Comparison of ENCODE assay signal across 8 cellular contexts in the genomic region with DNA sequence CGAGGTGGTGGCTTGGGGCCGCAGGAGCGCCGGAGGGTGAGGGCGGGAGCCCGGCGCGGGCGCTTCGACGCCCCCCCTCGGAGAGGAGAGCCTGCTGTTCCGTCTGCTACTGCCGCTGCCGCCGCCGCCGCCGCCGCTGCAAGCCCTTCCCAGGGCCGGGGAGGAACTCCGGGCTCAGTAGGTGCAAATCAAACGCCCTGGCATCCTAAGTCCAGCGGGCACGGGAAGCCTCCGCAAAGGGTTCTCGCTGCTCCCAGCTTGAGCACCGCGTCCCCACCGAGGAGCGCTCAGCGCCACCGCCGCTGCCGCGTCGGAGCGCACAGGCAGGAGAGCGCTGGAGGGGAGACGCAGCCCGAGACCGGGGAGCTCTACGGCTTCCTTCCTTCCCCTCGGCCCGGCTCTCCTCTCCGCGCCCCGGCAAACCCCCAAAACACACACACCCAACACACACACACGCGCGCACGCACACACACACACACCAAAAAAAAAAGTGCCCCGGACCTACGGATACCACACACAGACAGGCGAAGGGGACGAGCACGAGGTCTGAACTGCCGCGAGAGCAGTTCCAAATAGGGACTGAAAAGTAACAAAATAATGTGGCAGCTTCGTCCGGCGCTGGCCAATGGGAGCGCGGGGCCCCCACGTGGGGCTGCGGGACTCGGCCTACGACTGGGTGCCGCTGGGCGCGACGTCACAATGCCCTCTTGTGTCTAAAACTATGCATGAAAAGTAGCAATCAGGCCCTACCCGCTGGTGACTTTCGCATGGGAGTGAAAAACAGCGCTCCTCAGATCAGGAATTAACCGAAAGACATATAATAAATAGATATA. TPM values are rescaled to one million over a fixed set of nuclear protein-coding genes. Genes with fewer than 3 reads are reported as not detected.
DNase-seq lines count a peak whose midpoint lies in the region; TF ChIP-seq lines count a peak whose summit lies in the region.

Gene TLE3 (minus strand): TSS at position 581 of the 833 bp plus-strand sequence. CDS start 1,119 bp downstream, outside the sequence.

- H2BK5ac ChIP-seq in H9 (ENCODE audit: insufficient read length, low read length) = no peak within 1 kb of the TSS

- H3K9me3 ChIP-seq in H9 (ENCODE audit: control insufficient read depth, low read depth, low read length) (no peaks in the 10 kb centered on the region), MG63 (no peaks in the 10 kb centered on the region)

- H3K14ac ChIP-seq in H9 (ENCODE audit: insufficient read depth, low read length) = peak within 1 kb of the TSS; percentile 96

- no peaks in the 10 kb centered on the region for H3K79me1 ChIP-seq in H9 (ENCODE audit: insufficient read depth, low read depth, low read length, poor library complexity, severe bottlenecking)

- peak within 1 kb of the TSS; percentile 93 for H3K18ac ChIP-seq in H9 (ENCODE audit: insufficient read length, low read depth, low read length)

- TF ChIP-seq CTCF in H9 (conservative IDR thresholded peaks at IDR 0.05) (peak; percentile 31; the same call in 1 of the 3 replicates), fibroblast of villous mesenchyme (IDR thresholded peaks at IDR 0.05; ENCODE audit: insufficient read depth, low read depth, low read length) (peak; percentile 23), neural crest cell (conservative IDR thresholded peaks at IDR 0.05) (peak; percentile 57)

- peak within 1 kb of the TSS; percentile 48 for H2BK12ac ChIP-seq in H9 (ENCODE audit: insufficient read length, low read depth, low read length)

- in situ Hi-C loops in G401 (cut with HindIII; ENCODE audit: low sequenced_read_pairs) = no loop called here

- peaks cover 8% of the 10 kb centered on the region; the same call in 1 of the 2 replicates for H3K4me1 ChIP-seq in H9 (ENCODE audit: insufficient read depth, low read length)

- H3K56ac ChIP-seq in H9 (ENCODE audit: insufficient read length, low read depth, low read length) = no peak within 1 kb of the TSS

- H3K9ac ChIP-seq in H9 (ENCODE audit: extremely low read depth, insufficient read length, low read length) = peak within 1 kb of the TSS; percentile 86

- H3K27ac ChIP-seq in H9 (ENCODE audit: insufficient read length, low read depth, low read length) = no peak within 1 kb of the TSS

- H3K4ac ChIP-seq in H9 (ENCODE audit: low read depth, low read length) = no peak within 1 kb of the TSS; the same call in 1 of the 2 replicates

- H3T11ph ChIP-seq in H9 (ENCODE audit: low read length) = no peak within 1 kb of the TSS

- H3K4me2 ChIP-seq in H9 (ENCODE audit: insufficient read depth, insufficient read length, low read length) = peak within 1 kb of the TSS; percentile 86

- no peak within 1 kb of the TSS for H3K23ac ChIP-seq in H9 (ENCODE audit: insufficient read length, low read depth, low read length)

- peak within 1 kb of the TSS; percentile 74 for H4K91ac ChIP-seq in H9 (ENCODE audit: insufficient read length, low read depth, low read length)

- no peak within 1 kb of the TSS for H2AK5ac ChIP-seq in H9 (ENCODE audit: insufficient read length, low read length)

- H3K79me2 ChIP-seq in H9 (ENCODE audit: insufficient read depth, low read length) = peaks cover 1% of the 10 kb centered on the region; the same call in 1 of the 2 replicates

- peak within 1 kb of the TSS; percentile 93 to 100 for H3K4me3 Mint-ChIP-seq in H9
- H3K4me3 Mint-ChIP-seq in neural crest cell = peak within 1 kb of the TSS; percentile 100

- H2AFZ ChIP-seq in H9 (ENCODE audit: low read length) = no peak within 1 kb of the TSS

- no peak within 1 kb of the TSS for H4K5ac ChIP-seq in H9 (ENCODE audit: insufficient read length, low read depth, low read length)

- H3K23me2 ChIP-seq in H9 (ENCODE audit: insufficient read length, low read depth, low read length, poor library complexity, severe bottlenecking) = peaks cover 29% of the 10 kb centered on the region

- H4K20me1 ChIP-seq in H9 (ENCODE audit: control insufficient read depth, insufficient read depth, insufficient read length) = no peaks in the 10 kb centered on the region

- no peak within 1 kb of the TSS for H2BK15ac ChIP-seq in H9 (ENCODE audit: low read depth, low read length)

- peak within 1 kb of the TSS; percentile 98 to 100 (median 98) for H3K27ac Mint-ChIP-seq in H9
- peak within 1 kb of the TSS; percentile 99 for H3K27ac Mint-ChIP-seq in neural crest cell (ENCODE audit: unreplicated experiment)

- peaks cover 43 to 45% of the 10 kb centered on the region in 2 experiments for H3K4me1 Mint-ChIP-seq in H9
- peaks cover 68% of the 10 kb centered on the region for H3K4me1 Mint-ChIP-seq in neural crest cell

- H4K8ac ChIP-seq in H9 (replicated peaks; ENCODE audit: insufficient read length, low read depth, low read length) = no peak within 1 kb of the TSS

- H3K9me3 Mint-ChIP-seq in H9 (peaks cover 2% of the 10 kb centered on the region in 2 experiments; a peak in 2 of 5 replicates), neural crest cell (no peaks in the 10 kb centered on the region)

- H3K27me3 Mint-ChIP-seq in H9 (ENCODE audit: low read depth) (peaks cover 23% of the 10 kb centered on the region), neural crest cell (ENCODE audit: low read depth) (peaks cover 50% of the 10 kb centered on the region)

- H3K4me3 ChIP-seq in MG63 = peak within 1 kb of the TSS; percentile 71
- peak within 1 kb of the TSS; percentile 94 for H3K4me3 ChIP-seq in fibroblast of villous mesenchyme (ENCODE audit: low read depth, low read length)

- H3K27me3 ChIP-seq in H9 (ENCODE audit: insufficient read depth, low read length) = peaks cover under 1% of the 10 kb centered on the region; the same call in 1 of the 2 replicates
- H3K27me3 ChIP-seq in MG63 = no peaks in the 10 kb centered on the region

- H3K36me3 Mint-ChIP-seq in H9 (ENCODE audit: insufficient read depth in 1 of 3, low read depth in 3 of 3) (peaks cover 8 to 23% (median 20%) of the 10 kb centered on the region in 3 experiments), neural crest cell (ENCODE audit: low read depth) (peaks cover 2% of the 10 kb centered on the region)

- H2BK20ac ChIP-seq in H9 (ENCODE audit: low read depth, low read length, poor library complexity, severe bottlenecking) = no peak within 1 kb of the TSS

- peaks cover 35% of the 10 kb centered on the region for H3K36me3 ChIP-seq in MG63

- WGBS in H9 (ENCODE audit: extremely low coverage, insufficient read length, low lambda C conversion rate) = no CpG with 5 or more reads among the region's 76 CpGs

- H2BK120ac ChIP-seq in H9 (ENCODE audit: low read depth, low read length, poor library complexity, severe bottlenecking) = peak within 1 kb of the TSS; percentile 64

- DNase-seq in G401 (ENCODE audit: low spot score) = peak; percentile 99
- DNase-seq in H9 = peak; percentile 99
- peak; percentile 100 for DNase-seq in MG63
- DNase-seq in SIG-M5 (lab: John Stamatoyannopoulos, UW) = peak; percentile 86
- peak; percentile 97 for DNase-seq in activated gamma-delta T cell treated with Interleukin-2 at 50 U/mL for 16 hours
- DNase-seq in fibroblast of villous mesenchyme (ENCODE audit: low read depth) = peak; percentile 99
- peak; percentile 96 for DNase-seq in neural crest cell (ENCODE audit: low read depth, low spot score)
- peak; percentile 97 for DNase-seq in stromal cell of bone marrow (ENCODE audit: low read depth)

RNA-seq across cellular contexts. Expression of gene TLE3, which starts in this region (rescaled TPM):
- total RNA-seq in G401 (2014; rRNA removed; shearing (Covaris generic)) = 34.6 and 36.0 TPM in 2 replicates
- total RNA-seq in H9 (2021) (91.3 and 98.2 TPM in 2 replicates), fibroblast of villous mesenchyme (13.0 and 27.7 TPM in 2 replicates), neural crest cell (81.3 and 89.9 TPM in 2 replicates)
- 42.9 and 86.7 TPM in 2 replicates for total RNA-seq in MG63 (2014; rRNA removed; shearing (Covaris generic); ENCODE audit: low replicate concordance)
